ENCODE assay signal across 8 cellular contexts in genomic region chrX:57929373-57929772, GRCh38. TPM values are rescaled to one million over a fixed set of nuclear protein-coding genes. Genes with fewer than 3 reads are reported as not detected.
A peak's percentile ranks its signal among the peaks of the same experiment; 100 is the strongest.
DNase-seq lines count a peak whose midpoint lies in the region; ATAC-seq and TF ChIP-seq lines count a peak whose summit lies in the region.

No MANE protein-coding gene starts in this region.

- no peaks in the 10 kb centered on the region for H3K9me3 ChIP-seq in esophagus squamous epithelium
- no peaks in the 10 kb centered on the region for H3K9me3 ChIP-seq in tibial artery

- H3K27ac ChIP-seq in esophagus squamous epithelium (no peak overlapping the region), tibial artery (no peak overlapping the region)

- no peaks in the 10 kb centered on the region for H3K4me1 Mint-ChIP-seq in activated CD8-positive, alpha-beta T cell treated with anti-CD3 and anti-CD28 coated beads for 36 hours (ENCODE audit: low read depth)
- H3K4me1 Mint-ChIP-seq in activated CD8-positive, alpha-beta T cell treated with anti-CD3 and anti-CD28 coated beads, Interleukin-2, amount 10 ng/mL, durations not matched to agents 7 days and 5 days (ENCODE audit: low read depth) = no peaks in the 10 kb centered on the region

- no peaks in the 10 kb centered on the region for H3K9me3 Mint-ChIP-seq in activated CD8-positive, alpha-beta T cell treated with anti-CD3 and anti-CD28 coated beads for 36 hours
- H3K9me3 Mint-ChIP-seq in activated CD8-positive, alpha-beta T cell treated with anti-CD3 and anti-CD28 coated beads, Interleukin-2, amount 10 ng/mL, durations not matched to agents 7 days and 5 days (ENCODE audit: insufficient read depth) = no peaks in the 10 kb centered on the region

- peak; percentile 13 for TF ChIP-seq CTCF in activated CD8-positive, alpha-beta T cell treated with anti-CD3 and anti-CD28 coated beads for 36 hours (IDR thresholded peaks at IDR 0.05)
- peak in 4 of 6 experiments; percentile 13 to 49 (median 22) for TF ChIP-seq CTCF in esophagus squamous epithelium (IDR thresholded peaks at IDR 0.05)
- TF ChIP-seq CTCF in tibial artery (IDR thresholded peaks at IDR 0.05) = peak; percentile 10 to 14

- CTCF ChIA-PET in activated CD8-positive, alpha-beta T cell treated with anti-CD3 and anti-CD28 coated beads for 36 hours (lab: Charles Lee) = interaction anchor here (0.9 to 1.1 kb wide), 2 partner anchors 97 to 111 kb away, joined by 4 read pairs; no protein-coding TSS in a partner anchor
- CTCF ChIA-PET in activated CD8-positive, alpha-beta T cell treated with anti-CD3 and anti-CD28 coated beads, Interleukin-2, amount 10 ng/mL, durations not matched to agents 7 days and 5 days (lab: Charles Lee) = interaction anchor here (0.6 to 1.0 kb wide), 3 partner anchors 106 to 111 kb away, joined by 3 to 4 read pairs (median 3); no protein-coding TSS in a partner anchor

- ATAC-seq in activated CD8-positive, alpha-beta T cell treated with anti-CD3 and anti-CD28 coated beads for 36 hours = no peak
- ATAC-seq in activated CD8-positive, alpha-beta T cell treated with anti-CD3 and anti-CD28 coated beads, Interleukin-2, amount 10 ng/mL, durations not matched to agents 7 days and 5 days = no peak
- ATAC-seq in HG02623 (IDR thresholded peaks at IDR 0.05; ENCODE audit: unreplicated experiment) = no peak

- POLR2A ChIA-PET in activated CD8-positive, alpha-beta T cell treated with anti-CD3 and anti-CD28 coated beads for 36 hours (lab: Charles Lee) = no interaction called here
- POLR2A ChIA-PET in activated CD8-positive, alpha-beta T cell treated with anti-CD3 and anti-CD28 coated beads, Interleukin-2, amount 10 ng/mL, durations not matched to agents 7 days and 5 days (lab: Charles Lee) = no interaction called here

- intact Hi-C loops in activated CD8-positive, alpha-beta T cell treated with anti-CD3 and anti-CD28 coated beads for 36 hours (cut with micrococcal nuclease) = no loop called here
- intact Hi-C loops in esophagus squamous epithelium (cut with DNase I) (no loop called here), tibial artery (cut with DNase I; ENCODE audit: low total_unique reads) (no loop called here)

- H3K27me3 Mint-ChIP-seq in activated CD8-positive, alpha-beta T cell treated with anti-CD3 and anti-CD28 coated beads for 36 hours = no peaks in the 10 kb centered on the region
- H3K27me3 Mint-ChIP-seq in activated CD8-positive, alpha-beta T cell treated with anti-CD3 and anti-CD28 coated beads, Interleukin-2, amount 10 ng/mL, durations not matched to agents 7 days and 5 days (ENCODE audit: low read depth) = no peaks in the 10 kb centered on the region

- H3K36me3 Mint-ChIP-seq in activated CD8-positive, alpha-beta T cell treated with anti-CD3 and anti-CD28 coated beads for 36 hours (ENCODE audit: low read depth) = no peaks in the 10 kb centered on the region
- H3K36me3 Mint-ChIP-seq in activated CD8-positive, alpha-beta T cell treated with anti-CD3 and anti-CD28 coated beads, Interleukin-2, amount 10 ng/mL, durations not matched to agents 7 days and 5 days (ENCODE audit: low read depth) = no peaks in the 10 kb centered on the region

- H3K27me3 ChIP-seq in esophagus squamous epithelium (no peaks in the 10 kb centered on the region), tibial artery (no peaks in the 10 kb centered on the region)

- no peak for TF ChIP-seq POLR2A in esophagus squamous epithelium (IDR thresholded peaks at IDR 0.05)

- no peak overlapping the region for H3K4me3 Mint-ChIP-seq in activated CD8-positive, alpha-beta T cell treated with anti-CD3 and anti-CD28 coated beads for 36 hours
- no peak overlapping the region for H3K4me3 Mint-ChIP-seq in activated CD8-positive, alpha-beta T cell treated with anti-CD3 and anti-CD28 coated beads, Interleukin-2, amount 10 ng/mL, durations not matched to agents 7 days and 5 days

- H3K36me3 ChIP-seq in esophagus squamous epithelium (no peaks in the 10 kb centered on the region), tibial artery (no peaks in the 10 kb centered on the region)

- no peak for DNase-seq in activated CD8-positive, alpha-beta T cell treated with anti-CD3 and anti-CD28 coated beads for 36 hours
- no peak for DNase-seq in activated CD8-positive, alpha-beta T cell treated with anti-CD3 and anti-CD28 coated beads, Interleukin-2, amount 10 ng/mL, durations not matched to agents 7 days and 5 days
- DNase-seq in NCI-H748 (lab: John Stamatoyannopoulos, UW; ENCODE audit: unreplicated experiment) (peak; percentile 69), esophagus squamous epithelium (lab: John Stamatoyannopoulos, UW) (no peak), tibial artery (no peak)
- DNase-seq in stimulated activated CD4-positive, alpha-beta T cell treated with anti-CD3 and anti-CD28 coated beads, Interleukin-4, amount 100 ng/mL, for 4 hours = no peak
- DNase-seq in activated effector memory CD4-positive, alpha-beta T cell treated with anti-CD3 and anti-CD28 coated beads, Interleukin-2, amount 50 U/mL, for 16 hours = no peak

- H3K4me1 ChIP-seq in esophagus squamous epithelium (no peaks in the 10 kb centered on the region), tibial artery (no peaks in the 10 kb centered on the region)

- H3K4me3 ChIP-seq in esophagus squamous epithelium = no peak overlapping the region
- no peak overlapping the region for H3K4me3 ChIP-seq in tibial artery

- H3K27ac Mint-ChIP-seq in activated CD8-positive, alpha-beta T cell treated with anti-CD3 and anti-CD28 coated beads for 36 hours = no peak overlapping the region
- H3K27ac Mint-ChIP-seq in activated CD8-positive, alpha-beta T cell treated with anti-CD3 and anti-CD28 coated beads, Interleukin-2, amount 10 ng/mL, durations not matched to agents 7 days and 5 days = no peak overlapping the region

RNA-seq across cellular contexts. Expression of gene ZXDA, which starts 19.1 kb away (rescaled TPM):
- total RNA-seq in activated CD8-positive, alpha-beta T cell treated with anti-CD3 and anti-CD28 coated beads for 36 hours = 1 to 10 TPM; 3.2 TPM
- total RNA-seq in activated CD8-positive, alpha-beta T cell treated with anti-CD3 and anti-CD28 coated beads, Interleukin-2, amount 10 ng/mL, durations not matched to agents 7 days and 5 days = 1 to 10 TPM; 2.8 to 2.9 TPM
- total RNA-seq in esophagus squamous epithelium = 1 to 10 TPM; 1.3 to 6.1 (median 1.4) TPM
